2 cellular contexts compared by ENCODE assay signal in the genomic region with DNA sequence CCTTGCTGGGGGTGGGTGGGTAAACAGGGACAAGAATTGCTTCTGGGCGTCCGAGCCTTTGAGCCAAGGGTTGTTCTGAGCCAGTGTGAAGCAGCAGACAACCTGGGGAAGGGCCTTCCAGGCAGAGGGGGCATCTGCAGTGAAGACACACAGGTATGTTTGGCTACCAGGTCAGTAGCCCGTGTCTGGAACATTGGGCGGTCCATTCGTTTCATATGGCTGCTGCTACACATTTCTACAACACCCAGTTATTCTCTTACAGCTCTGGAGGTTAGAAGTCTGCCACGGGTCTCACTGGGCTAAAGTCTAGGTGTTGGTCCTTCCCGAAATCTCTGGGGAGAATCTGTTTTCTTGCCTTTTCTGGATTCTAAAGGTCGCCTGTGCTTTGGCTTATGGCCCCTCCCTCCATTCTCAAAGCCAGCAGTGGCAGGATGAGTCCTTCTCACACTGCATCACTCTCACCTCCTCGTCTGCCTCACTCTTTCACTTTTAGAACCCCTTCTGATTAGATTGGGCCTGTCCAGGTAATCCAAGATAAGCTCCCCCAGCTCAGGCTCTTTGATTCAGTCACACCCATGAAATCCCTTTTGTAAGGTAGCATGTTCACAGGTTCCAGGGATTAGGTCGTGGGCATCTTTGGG.
TF ChIP-seq lines count a peak whose summit lies in the region.

No MANE protein-coding gene starts in this region.

TF ChIP-seq in SK-N-SH, 30 proteins besides CTCF, POLR2A, EP300 and RAD21 (continued from another document):
- TF ChIP-seq, protein P1, sequence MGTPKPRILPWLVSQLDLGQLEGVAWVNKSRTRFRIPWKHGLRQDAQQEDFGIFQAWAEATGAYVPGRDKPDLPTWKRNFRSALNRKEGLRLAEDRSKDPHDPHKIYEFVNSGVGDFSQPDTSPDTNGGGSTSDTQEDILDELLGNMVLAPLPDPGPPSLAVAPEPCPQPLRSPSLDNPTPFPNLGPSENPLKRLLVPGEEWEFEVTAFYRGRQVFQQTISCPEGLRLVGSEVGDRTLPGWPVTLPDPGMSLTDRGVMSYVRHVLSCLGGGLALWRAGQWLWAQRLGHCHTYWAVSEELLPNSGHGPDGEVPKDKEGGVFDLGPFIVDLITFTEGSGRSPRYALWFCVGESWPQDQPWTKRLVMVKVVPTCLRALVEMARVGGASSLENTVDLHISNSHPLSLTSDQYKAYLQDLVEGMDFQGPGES (IDR thresholded peaks at IDR 0.05; ENCODE audit: low read depth, low read length), result no peak
- no peak for TF ChIP-seq FOSL2 (IDR thresholded peaks at IDR 0.05; ENCODE audit: borderline replicate concordance, low read depth)
- TF ChIP-seq ELF1 (IDR thresholded peaks at IDR 0.05), result no peak
- no peak for TF ChIP-seq GABPA (IDR thresholded peaks at IDR 0.05; ENCODE audit: low read depth)
- TF ChIP-seq MEF2A (IDR thresholded peaks at IDR 0.05; ENCODE audit: borderline replicate concordance, low read depth), result no peak
- no peak for TF ChIP-seq FOXM1 (IDR thresholded peaks at IDR 0.05; ENCODE audit: low read depth)
- TF ChIP-seq, protein P2, sequence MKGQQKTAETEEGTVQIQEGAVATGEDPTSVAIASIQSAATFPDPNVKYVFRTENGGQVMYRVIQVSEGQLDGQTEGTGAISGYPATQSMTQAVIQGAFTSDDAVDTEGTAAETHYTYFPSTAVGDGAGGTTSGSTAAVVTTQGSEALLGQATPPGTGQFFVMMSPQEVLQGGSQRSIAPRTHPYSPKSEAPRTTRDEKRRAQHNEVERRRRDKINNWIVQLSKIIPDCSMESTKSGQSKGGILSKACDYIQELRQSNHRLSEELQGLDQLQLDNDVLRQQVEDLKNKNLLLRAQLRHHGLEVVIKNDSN (IDR thresholded peaks at IDR 0.05; ENCODE audit: borderline replicate concordance, low read depth), result no peak
- TF ChIP-seq CHD2 (IDR thresholded peaks at IDR 0.05; ENCODE audit: low read length, partially characterized antibody), result no peak
- TF ChIP-seq, protein P3, sequence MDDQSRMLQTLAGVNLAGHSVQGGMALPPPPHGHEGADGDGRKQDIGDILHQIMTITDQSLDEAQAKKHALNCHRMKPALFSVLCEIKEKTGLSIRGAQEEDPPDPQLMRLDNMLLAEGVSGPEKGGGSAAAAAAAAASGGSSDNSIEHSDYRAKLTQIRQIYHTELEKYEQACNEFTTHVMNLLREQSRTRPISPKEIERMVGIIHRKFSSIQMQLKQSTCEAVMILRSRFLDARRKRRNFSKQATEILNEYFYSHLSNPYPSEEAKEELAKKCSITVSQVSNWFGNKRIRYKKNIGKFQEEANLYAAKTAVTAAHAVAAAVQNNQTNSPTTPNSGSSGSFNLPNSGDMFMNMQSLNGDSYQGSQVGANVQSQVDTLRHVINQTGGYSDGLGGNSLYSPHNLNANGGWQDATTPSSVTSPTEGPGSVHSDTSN (IDR thresholded peaks at IDR 0.05), result no peak
- TF ChIP-seq, protein P4, sequence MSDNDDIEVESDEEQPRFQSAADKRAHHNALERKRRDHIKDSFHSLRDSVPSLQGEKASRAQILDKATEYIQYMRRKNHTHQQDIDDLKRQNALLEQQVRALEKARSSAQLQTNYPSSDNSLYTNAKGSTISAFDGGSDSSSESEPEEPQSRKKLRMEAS (IDR thresholded peaks at IDR 0.05; ENCODE audit: low read depth), result no peak
- TF ChIP-seq, protein P5, sequence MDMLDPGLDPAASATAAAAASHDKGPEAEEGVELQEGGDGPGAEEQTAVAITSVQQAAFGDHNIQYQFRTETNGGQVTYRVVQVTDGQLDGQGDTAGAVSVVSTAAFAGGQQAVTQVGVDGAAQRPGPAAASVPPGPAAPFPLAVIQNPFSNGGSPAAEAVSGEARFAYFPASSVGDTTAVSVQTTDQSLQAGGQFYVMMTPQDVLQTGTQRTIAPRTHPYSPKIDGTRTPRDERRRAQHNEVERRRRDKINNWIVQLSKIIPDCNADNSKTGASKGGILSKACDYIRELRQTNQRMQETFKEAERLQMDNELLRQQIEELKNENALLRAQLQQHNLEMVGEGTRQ (IDR thresholded peaks at IDR 0.05; ENCODE audit: borderline replicate concordance, low read depth, low read length), result no peak
- TF ChIP-seq JUND (IDR thresholded peaks at IDR 0.05), result no peak
- TF ChIP-seq RCOR1 (IDR thresholded peaks at IDR 0.05; ENCODE audit: low read length), result no peak
- TF ChIP-seq NRF1 (IDR thresholded peaks at IDR 0.05; ENCODE audit: low read depth, low read length), result no peak
- TF ChIP-seq GATA2 (CRISPR knock-in tag; IDR thresholded peaks at IDR 0.05), result no peak
- TF ChIP-seq YY1 (IDR thresholded peaks at IDR 0.05; ENCODE audit: low read depth), result no peak
TF ChIP-seq in SK-N-SH: peak in this region for 0.

TF ChIP-seq in SK-N-SH treated with all-trans-retinoic acid at 6 μM for 48 hours, 23 proteins besides CTCF, POLR2A, EP300 and RAD21 (continued from another document):
- TF ChIP-seq, protein P6, sequence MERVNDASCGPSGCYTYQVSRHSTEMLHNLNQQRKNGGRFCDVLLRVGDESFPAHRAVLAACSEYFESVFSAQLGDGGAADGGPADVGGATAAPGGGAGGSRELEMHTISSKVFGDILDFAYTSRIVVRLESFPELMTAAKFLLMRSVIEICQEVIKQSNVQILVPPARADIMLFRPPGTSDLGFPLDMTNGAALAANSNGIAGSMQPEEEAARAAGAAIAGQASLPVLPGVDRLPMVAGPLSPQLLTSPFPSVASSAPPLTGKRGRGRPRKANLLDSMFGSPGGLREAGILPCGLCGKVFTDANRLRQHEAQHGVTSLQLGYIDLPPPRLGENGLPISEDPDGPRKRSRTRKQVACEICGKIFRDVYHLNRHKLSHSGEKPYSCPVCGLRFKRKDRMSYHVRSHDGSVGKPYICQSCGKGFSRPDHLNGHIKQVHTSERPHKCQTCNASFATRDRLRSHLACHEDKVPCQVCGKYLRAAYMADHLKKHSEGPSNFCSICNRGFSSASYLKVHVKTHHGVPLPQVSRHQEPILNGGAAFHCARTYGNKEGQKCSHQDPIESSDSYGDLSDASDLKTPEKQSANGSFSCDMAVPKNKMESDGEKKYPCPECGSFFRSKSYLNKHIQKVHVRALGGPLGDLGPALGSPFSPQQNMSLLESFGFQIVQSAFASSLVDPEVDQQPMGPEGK (CRISPR knock-in tag; IDR thresholded peaks at IDR 0.05; ENCODE audit: borderline replicate concordance), result no peak
- TF ChIP-seq, protein P7, sequence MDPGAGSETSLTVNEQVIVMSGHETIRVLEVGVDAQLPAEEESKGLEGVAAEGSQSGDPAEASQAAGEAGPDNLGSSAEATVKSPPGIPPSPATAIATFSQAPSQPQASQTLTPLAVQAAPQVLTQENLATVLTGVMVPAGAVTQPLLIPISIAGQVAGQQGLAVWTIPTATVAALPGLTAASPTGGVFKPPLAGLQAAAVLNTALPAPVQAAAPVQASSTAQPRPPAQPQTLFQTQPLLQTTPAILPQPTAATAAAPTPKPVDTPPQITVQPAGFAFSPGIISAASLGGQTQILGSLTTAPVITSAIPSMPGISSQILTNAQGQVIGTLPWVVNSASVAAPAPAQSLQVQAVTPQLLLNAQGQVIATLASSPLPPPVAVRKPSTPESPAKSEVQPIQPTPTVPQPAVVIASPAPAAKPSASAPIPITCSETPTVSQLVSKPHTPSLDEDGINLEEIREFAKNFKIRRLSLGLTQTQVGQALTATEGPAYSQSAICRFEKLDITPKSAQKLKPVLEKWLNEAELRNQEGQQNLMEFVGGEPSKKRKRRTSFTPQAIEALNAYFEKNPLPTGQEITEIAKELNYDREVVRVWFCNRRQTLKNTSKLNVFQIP (CRISPR knock-in tag; IDR thresholded peaks at IDR 0.05; ENCODE audit: borderline replicate concordance, low read depth), result no peak
- TF ChIP-seq, protein P8, sequence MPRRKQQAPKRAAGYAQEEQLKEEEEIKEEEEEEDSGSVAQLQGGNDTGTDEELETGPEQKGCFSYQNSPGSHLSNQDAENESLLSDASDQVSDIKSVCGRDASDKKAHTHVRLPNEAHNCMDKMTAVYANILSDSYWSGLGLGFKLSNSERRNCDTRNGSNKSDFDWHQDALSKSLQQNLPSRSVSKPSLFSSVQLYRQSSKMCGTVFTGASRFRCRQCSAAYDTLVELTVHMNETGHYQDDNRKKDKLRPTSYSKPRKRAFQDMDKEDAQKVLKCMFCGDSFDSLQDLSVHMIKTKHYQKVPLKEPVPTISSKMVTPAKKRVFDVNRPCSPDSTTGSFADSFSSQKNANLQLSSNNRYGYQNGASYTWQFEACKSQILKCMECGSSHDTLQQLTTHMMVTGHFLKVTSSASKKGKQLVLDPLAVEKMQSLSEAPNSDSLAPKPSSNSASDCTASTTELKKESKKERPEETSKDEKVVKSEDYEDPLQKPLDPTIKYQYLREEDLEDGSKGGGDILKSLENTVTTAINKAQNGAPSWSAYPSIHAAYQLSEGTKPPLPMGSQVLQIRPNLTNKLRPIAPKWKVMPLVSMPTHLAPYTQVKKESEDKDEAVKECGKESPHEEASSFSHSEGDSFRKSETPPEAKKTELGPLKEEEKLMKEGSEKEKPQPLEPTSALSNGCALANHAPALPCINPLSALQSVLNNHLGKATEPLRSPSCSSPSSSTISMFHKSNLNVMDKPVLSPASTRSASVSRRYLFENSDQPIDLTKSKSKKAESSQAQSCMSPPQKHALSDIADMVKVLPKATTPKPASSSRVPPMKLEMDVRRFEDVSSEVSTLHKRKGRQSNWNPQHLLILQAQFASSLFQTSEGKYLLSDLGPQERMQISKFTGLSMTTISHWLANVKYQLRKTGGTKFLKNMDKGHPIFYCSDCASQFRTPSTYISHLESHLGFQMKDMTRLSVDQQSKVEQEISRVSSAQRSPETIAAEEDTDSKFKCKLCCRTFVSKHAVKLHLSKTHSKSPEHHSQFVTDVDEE (CRISPR knock-in tag; IDR thresholded peaks at IDR 0.05), result no peak
- TF ChIP-seq ZNF8 (CRISPR knock-in tag; IDR thresholded peaks at IDR 0.05), result no peak
- no peak for TF ChIP-seq CSDC2 (CRISPR knock-in tag; IDR thresholded peaks at IDR 0.05)
- TF ChIP-seq, protein P9, sequence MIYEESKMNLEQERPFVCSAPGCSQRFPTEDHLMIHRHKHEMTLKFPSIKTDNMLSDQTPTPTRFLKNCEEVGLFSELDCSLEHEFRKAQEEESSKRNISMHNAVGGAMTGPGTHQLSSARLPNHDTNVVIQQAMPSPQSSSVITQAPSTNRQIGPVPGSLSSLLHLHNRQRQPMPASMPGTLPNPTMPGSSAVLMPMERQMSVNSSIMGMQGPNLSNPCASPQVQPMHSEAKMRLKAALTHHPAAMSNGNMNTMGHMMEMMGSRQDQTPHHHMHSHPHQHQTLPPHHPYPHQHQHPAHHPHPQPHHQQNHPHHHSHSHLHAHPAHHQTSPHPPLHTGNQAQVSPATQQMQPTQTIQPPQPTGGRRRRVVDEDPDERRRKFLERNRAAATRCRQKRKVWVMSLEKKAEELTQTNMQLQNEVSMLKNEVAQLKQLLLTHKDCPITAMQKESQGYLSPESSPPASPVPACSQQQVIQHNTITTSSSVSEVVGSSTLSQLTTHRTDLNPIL (CRISPR knock-in tag; IDR thresholded peaks at IDR 0.05; ENCODE audit: low read depth), result no peak
TF ChIP-seq in SK-N-SH treated with all-trans-retinoic acid at 6 μM for 48 hours: peak in this region for 0.
